1 cellular context compared by ENCODE assay signal in genomic region chr2:223959688-223960087, GRCh38.
A peak's percentile ranks its signal among the peaks of the same experiment; 100 is the strongest.
TF ChIP-seq lines count a peak whose summit lies in the region.

No MANE protein-coding gene starts in this region.

TF ChIP-seq in K562, 482 proteins besides CTCF, POLR2A, EP300 and RAD21 (continued from another document):
- peak; percentile 5; the same call in 1 of the 2 replicates for TF ChIP-seq TFE3 (CRISPR knock-in tag; IDR thresholded peaks at IDR 0.05)
- TF ChIP-seq COPS2 (conservative IDR thresholded peaks at IDR 0.05): no peak
